In genomic region chr1:23984417-23985186, GRCh38 we compare ENCODE assay signal across 12 cellular contexts. TPM values are rescaled to one million over a fixed set of nuclear protein-coding genes. Genes with fewer than 3 reads are reported as not detected.
DNase-seq lines count a peak whose midpoint lies in the region; FAIRE-seq and TF ChIP-seq lines count a peak whose summit lies in the region.
"Had no signal": no experiment of that assay in that cellular context is flagged by ENCODE, and none has a peak within 500 bp of the region (broad histone marks: within the 10 kb centered on the region; RNA-seq: fewer than 3 reads in every experiment).

No MANE protein-coding gene starts in this region.

- FAIRE-seq in D721Med (lab: Jason Lieb, UNC) = no peak
- FAIRE-seq: G401.6 had no signal

- DNase-seq in GM03348 (ENCODE audit: low spot score) (peak; percentile 20), SK-N-MC (ENCODE audit: low read depth, low spot score) (no peak), fibroblast of the conjunctiva (ENCODE audit: low read depth) (peak; percentile 57), skeletal muscle cell (ENCODE audit: low read depth) (peak; percentile 68), D721Med (ENCODE audit: insufficient read length, low spot score) (no peak), NCI-H526 (lab: John Stamatoyannopoulos, UW) (no peak), G401 (ENCODE audit: low spot score) (no peak), H4 (ENCODE audit: low spot score) (no peak)
- DNase-seq: activated naive CD8-positive, alpha-beta T cell treated with anti-CD3 and anti-CD28 coated beads, Interleukin-2, amount 50 U/mL, for 24 hours had no signal

- no peaks in the 10 kb centered on the region for H3K9me3 ChIP-seq in SK-N-MC (ENCODE audit: low read depth, low read length)

- H3K27ac ChIP-seq in SK-N-MC = peak overlapping the region; percentile 58
- H3K27ac ChIP-seq: KMS-11, neural progenitor cell had no signal

- no peak for TF ChIP-seq CTCF in D721Med (IDR thresholded peaks at IDR 0.05; ENCODE audit: insufficient read depth, missing control alignments)

- peak overlapping the region; percentile 27 for H3K9ac ChIP-seq in SK-N-MC (ENCODE audit: insufficient read length)
- H3K9ac ChIP-seq: KMS-11, neural progenitor cell had no signal

- H3K36me3 ChIP-seq in SK-N-MC (ENCODE audit: insufficient read depth, low read length) = peaks cover under 1% of the 10 kb centered on the region; the same call in 1 of the 2 replicates
- H3K36me3 ChIP-seq: neural progenitor cell had no signal

- in situ Hi-C loops in G401 (cut with HindIII; ENCODE audit: low sequenced_read_pairs) = no loop called here

- H3K4me3 ChIP-seq in SK-N-MC (peak overlapping the region; percentile 3; the same call in 1 of the 2 replicates), skeletal muscle cell (ENCODE audit: low read depth, low read length) (no peak overlapping the region)
- H3K4me3 ChIP-seq: neural progenitor cell had no signal

RNA-seq across cellular contexts. Expression of gene SRSF10, which starts 4.5 kb away (rescaled TPM):
- 49.6 and 63.2 TPM in 2 replicates for total RNA-seq in G401 (2014; rRNA removed; shearing (Covaris generic))
- 80.0 and 83.4 TPM in 2 replicates for total RNA-seq in H4 (2014; rRNA removed; shearing (Covaris generic))

RNA-seq across cellular contexts. Expression of gene PNRC2, which starts 25.0 kb away (rescaled TPM):
- 115 and 174 TPM in 2 replicates for total RNA-seq in G401 (2014; rRNA removed; shearing (Covaris generic))
- total RNA-seq in H4 (2014; rRNA removed; shearing (Covaris generic)) = 73.3 and 85.8 TPM in 2 replicates

Comparison
In these comparisons a context has a peak if more than half of its experiments do, and no peak if none do; other contexts are left out.
1. DNase-seq: peak in GM03348 (single experiment), fibroblast of the conjunctiva (single experiment) and skeletal muscle cell (single experiment); none in SK-N-MC (single experiment), D721Med (single experiment), NCI-H526 (0 of 2), G401 (single experiment) and H4 (single experiment).